Comparison of ENCODE assay signal across 8 cellular contexts in genomic region chr1:212186427-212187207, GRCh38.
DNase-seq lines count a peak whose midpoint lies in the region; ATAC-seq and TF ChIP-seq lines count a peak whose summit lies in the region.

No MANE protein-coding gene starts in this region.

- POLR2A ChIA-PET in activated CD8-positive, alpha-beta T cell treated with anti-CD3 and anti-CD28 coated beads for 36 hours (lab: Charles Lee) = interaction anchor here (0.6 kb wide), 1 partner anchor 12 kb away, joined by 5 read pairs; no protein-coding TSS in a partner anchor

- peak overlapping the region; percentile 18 for H3K27ac ChIP-seq in thymus (ENCODE audit: low read depth)

- H3K36me3 Mint-ChIP-seq in activated CD8-positive, alpha-beta T cell treated with anti-CD3 and anti-CD28 coated beads for 36 hours (ENCODE audit: low read depth) = no peaks in the 10 kb centered on the region

- intact Hi-C loops in activated CD8-positive, alpha-beta T cell treated with anti-CD3 and anti-CD28 coated beads for 36 hours (cut with micrococcal nuclease) = no loop called here

- no peaks in the 10 kb centered on the region for H3K9me3 ChIP-seq in thymus (ENCODE audit: control insufficient read depth)

- DNase-seq in GM10266 (ENCODE audit: extremely low spot score) (peak; percentile 74), anterior cingulate cortex (lab: John Stamatoyannopoulos, UW) (no peak), AG08396 (ENCODE audit: low spot score) (no peak), NCI-H1092 (lab: John Stamatoyannopoulos, UW) (no peak)
- no peak for DNase-seq in activated CD8-positive, alpha-beta T cell treated with anti-CD3 and anti-CD28 coated beads for 36 hours

- no peak overlapping the region for H3K4me3 Mint-ChIP-seq in activated CD8-positive, alpha-beta T cell treated with anti-CD3 and anti-CD28 coated beads for 36 hours

- peak overlapping the region; percentile 8 for H3K4me3 ChIP-seq in thymus (ENCODE audit: low read length)

- CTCF ChIA-PET in activated CD8-positive, alpha-beta T cell treated with anti-CD3 and anti-CD28 coated beads for 36 hours (lab: Charles Lee) = interaction anchor here (1.1 kb wide), 1 partner anchor 9 kb away, joined by 3 read pairs; no protein-coding TSS in a partner anchor

- peaks cover 2% of the 10 kb centered on the region for H3K4me1 ChIP-seq in thymus (ENCODE audit: control insufficient read depth, insufficient read depth, low read length)

- H3K36me3 ChIP-seq in thymus (ENCODE audit: control insufficient read depth, insufficient read depth) = no peaks in the 10 kb centered on the region

- no peaks in the 10 kb centered on the region for H3K9me3 Mint-ChIP-seq in activated CD8-positive, alpha-beta T cell treated with anti-CD3 and anti-CD28 coated beads for 36 hours

- no peaks in the 10 kb centered on the region for H3K27me3 Mint-ChIP-seq in activated CD8-positive, alpha-beta T cell treated with anti-CD3 and anti-CD28 coated beads for 36 hours

- H3K27ac Mint-ChIP-seq in activated CD8-positive, alpha-beta T cell treated with anti-CD3 and anti-CD28 coated beads for 36 hours = no peak overlapping the region

- no peak for TF ChIP-seq CTCF in GM10266 (IDR thresholded peaks at IDR 0.05; ENCODE audit: control insufficient read depth, insufficient read depth, low read depth, missing control alignments)
- no peak for TF ChIP-seq CTCF in activated CD8-positive, alpha-beta T cell treated with anti-CD3 and anti-CD28 coated beads for 36 hours (IDR thresholded peaks at IDR 0.05)

- no peaks in the 10 kb centered on the region for H3K27me3 ChIP-seq in thymus (ENCODE audit: control insufficient read depth, insufficient read depth)

- H3K4me1 Mint-ChIP-seq in activated CD8-positive, alpha-beta T cell treated with anti-CD3 and anti-CD28 coated beads for 36 hours (ENCODE audit: low read depth) = peaks cover 16% of the 10 kb centered on the region

- ATAC-seq in GM19397 (IDR thresholded peaks at IDR 0.05; ENCODE audit: unreplicated experiment) = peak; percentile 97
- ATAC-seq in HG03432 (IDR thresholded peaks at IDR 0.05; ENCODE audit: unreplicated experiment) = peak; percentile 99
- ATAC-seq in activated CD8-positive, alpha-beta T cell treated with anti-CD3 and anti-CD28 coated beads for 36 hours = peak; percentile 38

- 62% methylated on average over 8 of the region's 8 CpGs for WGBS in thymus

Comparison
In these comparisons a context has a peak if more than half of its experiments do, and no peak if none do; other contexts are left out.
1. ATAC-seq: peak in every context shown above with its lines; median percentile 99 in HG03432; 97 in GM19397; 38 in activated CD8-positive, alpha-beta T cell treated with anti-CD3 and anti-CD28 coated beads for 36 hours.